ENCODE assay signal across 9 cellular contexts in genomic region chr3:122977645-122978466, GRCh38. TPM values are rescaled to one million over a fixed set of nuclear protein-coding genes. Genes with fewer than 3 reads are reported as not detected.
DNase-seq lines count a peak whose midpoint lies in the region; ATAC-seq and TF ChIP-seq lines count a peak whose summit lies in the region.
"Had no signal": no experiment of that assay in that cellular context is flagged by ENCODE, and none has a peak within 500 bp of the region (broad histone marks: within the 10 kb centered on the region; RNA-seq: fewer than 3 reads in every experiment).

No MANE protein-coding gene starts in this region.

- no peaks in the 10 kb centered on the region for H3K9me2 ChIP-seq in GM23248 (ENCODE audit: insufficient read depth)
- H3K9me2 ChIP-seq in PC-3 (replicated peaks; ENCODE audit: low read length) = no peaks in the 10 kb centered on the region

- H3K9ac ChIP-seq in GM23248 = no peak overlapping the region
- no peak overlapping the region for H3K9ac ChIP-seq in PC-3 (ENCODE audit: low read length)

- no peak overlapping the region for H3K4me3 Mint-ChIP-seq in osteocyte (ENCODE audit: unreplicated experiment)

- peaks cover 26% of the 10 kb centered on the region for H3K27me3 ChIP-seq in GM23248 (replicated peaks; ENCODE audit: insufficient read depth)
- peaks cover 39% of the 10 kb centered on the region for H3K27me3 ChIP-seq in PC-3 (ENCODE audit: low read length)

- no peaks in the 10 kb centered on the region for H3K9me3 ChIP-seq in GM23248 (ENCODE audit: low read depth)
- H3K9me3 ChIP-seq in PC-3 (ENCODE audit: low read length) = no peaks in the 10 kb centered on the region

- H3K27ac ChIP-seq in GM23248 (no peak overlapping the region), PC-3 (ENCODE audit: low read length) (no peak overlapping the region)

- H3K4me2 ChIP-seq in GM23248 (ENCODE audit: unreplicated experiment) = no peak overlapping the region
- H3K4me2 ChIP-seq in PC-3 (ENCODE audit: low read length) = 0 out of 2 replicates have a peak overlapping the region, but pooled peaks have one; percentile 2

- in situ Hi-C loops in GM23248 (cut with MboI) = no loop called here

- DNase-seq in GM23248 (peak; percentile 40), PC-3 (peak; percentile 61), fibroblast of pulmonary artery (ENCODE audit: low read depth) (peak; percentile 64), osteocyte (ENCODE audit: extremely low spot score, unreplicated experiment) (peak; percentile 85), GM19240 (ENCODE audit: insufficient read length, low spot score) (no peak)
- DNase-seq in stimulated activated CD8-positive, alpha-beta memory T cell treated with anti-CD3 and anti-CD28 coated beads, Interleukin-4, amount 100 ng/mL, for 48 hours = no peak
- DNase-seq in effector CD4-positive, alpha-beta T cell = no peak
- DNase-seq: NCI-H1436 had no signal

- peaks cover 33% of the 10 kb centered on the region for H3K4me1 Mint-ChIP-seq in osteocyte (ENCODE audit: unreplicated experiment)

- H4K20me1 ChIP-seq in GM23248 (ENCODE audit: insufficient read depth) (no peaks in the 10 kb centered on the region), PC-3 (ENCODE audit: low read length) (no peaks in the 10 kb centered on the region)

- intact Hi-C loops in PC-3 (cut with micrococcal nuclease) = no loop called here

- H3K36me3 Mint-ChIP-seq in osteocyte (ENCODE audit: unreplicated experiment) = no peaks in the 10 kb centered on the region

- H2AFZ ChIP-seq in GM23248 (no peak overlapping the region), PC-3 (ENCODE audit: low read length) (no peak overlapping the region)

- H3K9me3 Mint-ChIP-seq in osteocyte (ENCODE audit: unreplicated experiment) = no peaks in the 10 kb centered on the region

- H3K36me3 ChIP-seq in GM23248 (ENCODE audit: low read depth) (no peaks in the 10 kb centered on the region), PC-3 (ENCODE audit: low read depth, low read length) (no peaks in the 10 kb centered on the region)

- H3K27me3 Mint-ChIP-seq in osteocyte (ENCODE audit: unreplicated experiment) = peaks cover 19% of the 10 kb centered on the region

- CTCF ChIA-PET in PC-3 (lab: Charles Lee) = interaction anchor here (0.5 kb wide), 1 partner anchor 29 kb away, joined by 5 read pairs; no protein-coding TSS in a partner anchor

- H3K4me3 ChIP-seq in GM23248 (no peak overlapping the region), PC-3 (ENCODE audit: low read length) (no peak overlapping the region), fibroblast of pulmonary artery (replicated peaks; ENCODE audit: low read depth, low read length) (no peak overlapping the region)

- no TSS peak for BruUV-seq in PC-3 (replicated peaks; lab: Mats Ljungman, UMichigan)

- peak overlapping the region; percentile 74 for H3K27ac Mint-ChIP-seq in osteocyte (ENCODE audit: unreplicated experiment)

- POLR2A ChIA-PET in PC-3 (lab: Charles Lee; ENCODE audit: unreplicated experiment) = interaction anchor here (0.7 kb wide), 1 partner anchor 1299 kb away, joined by 5 read pairs; no protein-coding TSS in a partner anchor

- H3F3A ChIP-seq in GM23248 (ENCODE audit: insufficient read depth) (no peaks in the 10 kb centered on the region), PC-3 (ENCODE audit: low read length, unreplicated experiment) (no peaks in the 10 kb centered on the region)

- H3K79me2 ChIP-seq in GM23248 (ENCODE audit: insufficient read depth) (no peaks in the 10 kb centered on the region), PC-3 (ENCODE audit: low read length) (no peaks in the 10 kb centered on the region)

- ATAC-seq in PC-3 = no peak
- no peak for ATAC-seq in HG03159 (IDR thresholded peaks at IDR 0.05; ENCODE audit: unreplicated experiment)

- 62 to 65% methylated on average over 14 of the region's 14 CpGs for WGBS in GM23248 (ENCODE audit: low coverage in 1 of 2, low lambda C conversion rate in 2 of 2, missing lambda C conversion rate in 2 of 2), 2 experiments

- TF ChIP-seq CTCF in PC-3 (conservative IDR thresholded peaks at IDR 0.05; ENCODE audit: low read depth, low read length) (no peak), fibroblast of pulmonary artery (IDR thresholded peaks at IDR 0.05; ENCODE audit: low read length, missing control alignments) (no peak), osteocyte (IDR thresholded peaks at IDR 0.05) (no peak)

- H3K4me1 ChIP-seq in GM23248 (ENCODE audit: insufficient read depth) (peaks cover 19% of the 10 kb centered on the region), PC-3 (ENCODE audit: insufficient read depth, low read length) (peaks cover 29% of the 10 kb centered on the region)

RNA-seq across cellular contexts. Expression of gene SEMA5B, which starts 49.7 kb away (rescaled TPM):
- not detected in 2 replicates for total RNA-seq in GM23248 (2014; rRNA removed; shearing (Covaris generic))
- polyA plus RNA-seq in GM23248 (2016; fragmentation: Nextera tagmentation; extraction: Ambion mirVana) = not detected in 2 replicates
- 0.04 TPM in 1 of 2 replicates, not detected in the other for total RNA-seq in PC-3 (2014; rRNA removed)
- 1.3 TPM in 2 replicates for total RNA-seq in osteocyte

Comparison
In these comparisons a context has a peak if more than half of its experiments do, and no peak if none do; other contexts are left out.
1. DNase-seq: peak in GM23248 (single experiment), PC-3 (single experiment), fibroblast of pulmonary artery (single experiment) and osteocyte (single experiment); none in stimulated activated CD8-positive, alpha-beta memory T cell treated with anti-CD3 and anti-CD28 coated beads, Interleukin-4, amount 100 ng/mL, for 48 hours (single experiment), effector CD4-positive, alpha-beta T cell (single experiment) and GM19240 (single experiment).